In the genomic region with DNA sequence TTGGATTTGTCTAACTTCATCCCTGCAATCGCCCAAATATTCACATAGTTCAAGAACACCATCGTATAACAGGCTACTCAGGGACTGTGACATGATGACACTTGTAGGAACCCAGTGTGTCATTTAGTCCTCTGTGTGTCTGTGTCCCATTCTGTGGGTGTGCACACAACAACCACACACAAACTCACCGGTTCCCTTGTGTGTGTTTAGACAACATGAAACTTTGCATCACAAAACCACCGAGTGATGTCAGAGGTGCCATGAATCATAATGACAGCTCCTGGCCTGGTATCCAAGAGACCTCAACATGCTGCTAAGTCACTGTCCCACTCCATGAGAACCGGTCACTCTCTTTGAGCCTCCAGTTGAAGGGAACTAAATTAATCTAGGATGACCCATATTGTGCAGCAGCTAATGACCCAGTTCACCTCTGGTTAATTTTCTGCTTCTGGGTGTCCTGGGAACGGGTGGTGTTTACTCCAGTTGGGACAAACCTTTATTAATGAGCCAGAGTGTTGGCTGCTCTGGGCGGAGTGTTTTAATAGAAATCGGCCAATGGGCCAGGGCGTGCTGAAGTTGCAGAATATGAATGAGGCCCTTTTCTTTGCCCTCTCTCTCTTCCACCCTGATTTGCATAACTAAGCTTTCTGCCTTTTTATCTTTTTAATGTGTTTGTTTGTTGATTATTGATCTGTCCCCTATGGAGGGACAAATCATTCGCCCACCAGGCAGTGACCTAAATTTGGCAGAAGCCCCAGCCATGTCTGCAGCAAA, we compare ENCODE assay signal across 16 cellular contexts.
DNase-seq lines count a peak whose midpoint lies in the region; ATAC-seq, FAIRE-seq and TF ChIP-seq lines count a peak whose summit lies in the region.
"Had no signal": no experiment of that assay in that cellular context is flagged by ENCODE, and none has a peak within 500 bp of the region (broad histone marks: within the 10 kb centered on the region; RNA-seq: fewer than 3 reads in every experiment).

No MANE protein-coding gene starts in this region.

- H3K9me2 ChIP-seq in PC-9 (ENCODE audit: insufficient read depth) = no peaks in the 10 kb centered on the region
- H3K9me2 ChIP-seq: SK-N-SH had no signal

- H3K23ac ChIP-seq in H1 (ENCODE audit: insufficient read length) = no peak overlapping the region

- H3K4me1 Mint-ChIP-seq in stimulated activated effector memory CD8-positive, alpha-beta T cell treated with anti-CD3 and anti-CD28 coated beads, Interleukin-12 subunit alpha, Interleukin-12 subunit beta, amount 100 ng/mL, for 72 hours = no peaks in the 10 kb centered on the region
- H3K4me1 Mint-ChIP-seq: activated naive CD4-positive, alpha-beta T cell treated with anti-CD3 and anti-CD28 coated beads, Interleukin-2, amount 50 U/mL, for 24 hours had no signal

- no peak for ATAC-seq in left cardiac atrium
- ATAC-seq in stimulated activated effector memory CD8-positive, alpha-beta T cell treated with anti-CD3 and anti-CD28 coated beads, Interleukin-12 subunit alpha, Interleukin-12 subunit beta, amount 100 ng/mL, for 72 hours = peak; percentile 80

- no peak overlapping the region for H4K8ac ChIP-seq in H1 (ENCODE audit: extremely low read depth, insufficient read depth, low read length)

- H3K27ac ChIP-seq in H1 (ENCODE audit: low read depth, low read length) (no peak overlapping the region), PC-9 (no peak overlapping the region)
- H3K27ac ChIP-seq: HL-60 had no signal

- H4K5ac ChIP-seq in H1 (ENCODE audit: insufficient read length, low read depth, low read length) = no peak overlapping the region

- no peak overlapping the region for H2BK120ac ChIP-seq in H1 (replicated peaks; ENCODE audit: low read depth, low read length)

- peak; percentile 54 for FAIRE-seq in HTR-8/SVneo (lab: Jason Lieb, UNC)
- peak; percentile 32 for FAIRE-seq in H1 (lab: Jason Lieb, UNC)

- H3K4me1 ChIP-seq in H1 (replicated peaks in 1 of 4; ENCODE audit: control insufficient read depth in 3 of 4, insufficient read depth in 4 of 4, low read length in 3 of 4) (peaks cover 2 to 9% (median 6%) of the 10 kb centered on the region in 4 experiments; a peak in 5 of 7 replicates), PC-9 (replicated peaks; ENCODE audit: insufficient read depth) (no peaks in the 10 kb centered on the region)

- H3K9me3 ChIP-seq in H1 (ENCODE audit: insufficient read depth in 2 of 2, low read depth in 1 of 2, low read length in 1 of 2) (no peaks in the 10 kb centered on the region), PC-9 (ENCODE audit: insufficient read depth, low read depth) (no peaks in the 10 kb centered on the region)
- H3K9me3 ChIP-seq: SK-N-SH had no signal

- no peaks in the 10 kb centered on the region for H3K9me3 Mint-ChIP-seq in stimulated activated effector memory CD8-positive, alpha-beta T cell treated with anti-CD3 and anti-CD28 coated beads, Interleukin-12 subunit alpha, Interleukin-12 subunit beta, amount 100 ng/mL, for 72 hours
- H3K9me3 Mint-ChIP-seq: activated naive CD4-positive, alpha-beta T cell treated with anti-CD3 and anti-CD28 coated beads, Interleukin-2, amount 50 U/mL, for 24 hours had no signal

- H3K79me2 ChIP-seq in H1 (ENCODE audit: control insufficient read depth in 1 of 2, insufficient read depth in 2 of 2, low read length in 2 of 2) (no peaks in the 10 kb centered on the region), PC-9 (ENCODE audit: low read depth) (no peaks in the 10 kb centered on the region)

- H3K36me3 ChIP-seq in H1 (ENCODE audit: control insufficient read depth in 2 of 4, insufficient read depth in 4 of 4, low read length in 3 of 4) (no peaks in the 10 kb centered on the region), PC-9 (ENCODE audit: low read depth) (no peaks in the 10 kb centered on the region)

- H3K36me3 Mint-ChIP-seq in stimulated activated effector memory CD8-positive, alpha-beta T cell treated with anti-CD3 and anti-CD28 coated beads, Interleukin-12 subunit alpha, Interleukin-12 subunit beta, amount 100 ng/mL, for 72 hours = no peaks in the 10 kb centered on the region
- H3K36me3 Mint-ChIP-seq: activated naive CD4-positive, alpha-beta T cell treated with anti-CD3 and anti-CD28 coated beads, Interleukin-2, amount 50 U/mL, for 24 hours had no signal

- no peak overlapping the region for H3K4ac ChIP-seq in H1 (replicated peaks; ENCODE audit: insufficient read length, low read depth, low read length)

- no peaks in the 10 kb centered on the region for H3F3A ChIP-seq in PC-9 (ENCODE audit: insufficient read depth, low read depth)

- H2BK5ac ChIP-seq in H1 (ENCODE audit: low read depth, low read length) = no peak overlapping the region

- 74% methylated on average over 10 of the region's 10 CpGs; no CpG with 5 or more reads in 1 of the 2 experiments for WGBS in H1 (ENCODE audit: extremely low coverage in 1 of 2, insufficient coverage in 1 of 2, insufficient read length in 1 of 2, insufficient replicate concordance in 2 of 2, low coverage in 1 of 2, low lambda C conversion rate in 2 of 2, missing lambda C conversion rate in 1 of 2), 2 experiments

- H4K20me1 ChIP-seq in H1 (replicated peaks in 1 of 2; ENCODE audit: control insufficient read depth in 1 of 2, insufficient read depth in 2 of 2, low read length in 2 of 2) (no peaks in the 10 kb centered on the region), PC-9 (ENCODE audit: insufficient read depth) (no peaks in the 10 kb centered on the region)

- 0 out of 2 replicates have a peak overlapping the region, but pooled peaks have one; percentile 2 for H2BK20ac ChIP-seq in H1 (ENCODE audit: low read length)

- no peak overlapping the region for H3K56ac ChIP-seq in H1 (replicated peaks; ENCODE audit: insufficient read length, low read depth, low read length)

- peak overlapping the region; percentile 34 to 38; a peak in 2 of 4 replicates for H3K4me2 ChIP-seq in H1 (ENCODE audit: insufficient read depth in 1 of 2, low read depth in 2 of 2, low read length in 2 of 2)
- no peak overlapping the region for H3K4me2 ChIP-seq in PC-9
- H3K4me2 ChIP-seq: SK-N-SH had no signal

- TF ChIP-seq CTCF in H1 (IDR thresholded peaks at IDR 0.05; ENCODE audit: control extremely low read depth in 1 of 3, insufficient read depth in 1 of 3, low read depth in 1 of 3, low read length in 3 of 3) (no peak), PC-9 (conservative IDR thresholded peaks at IDR 0.05) (no peak)

- BruUV-seq in PC-9 (replicated peaks; lab: Mats Ljungman, UMichigan) = no TSS peak

- no peak overlapping the region; a peak in 1 of 8 replicates for H3K4me3 ChIP-seq in H1 (ENCODE audit: extremely low read depth in 1 of 4, insufficient read depth in 2 of 4, low read depth in 3 of 4, low read length in 4 of 4)
- no peak overlapping the region for H3K4me3 ChIP-seq in PC-9

- POLR2A ChIA-PET in H1 (lab: Charles Lee; ENCODE audit: partially characterized antibody) (no interaction called here), PC-9 (lab: Charles Lee; ENCODE audit: unreplicated experiment) (no interaction called here)

- TF ChIP-seq EP300 in H1 (IDR thresholded peaks at IDR 0.05; ENCODE audit: borderline replicate concordance in 1 of 2, low read depth in 2 of 2, low read length in 2 of 2) = no peak

- CTCF ChIA-PET in H1 (lab: Charles Lee; ENCODE audit: partially characterized antibody) (interaction anchor here (0.9 to 1.6 kb wide), 2 partner anchors 30 to 77 kb away, joined by 3 read pairs; no protein-coding TSS in a partner anchor), PC-9 (lab: Charles Lee) (no interaction called here)

- H3K14ac ChIP-seq in H1 (ENCODE audit: insufficient read length) = no peak overlapping the region

- TF ChIP-seq RAD21 in H1 (IDR thresholded peaks at IDR 0.05 in 1 of 2, conservative IDR thresholded peaks at IDR 0.05 in 1 of 2; ENCODE audit: low read depth in 2 of 2, low read length in 2 of 2) = no peak

- H2AK5ac ChIP-seq in H1 (ENCODE audit: low read depth, low read length) = 0 out of 2 replicates have a peak overlapping the region, but pooled peaks have one; percentile 17

- H2BK12ac ChIP-seq in H1 (ENCODE audit: low read depth, low read length) = no peak overlapping the region

- no peak overlapping the region for H2BK15ac ChIP-seq in H1 (ENCODE audit: low read length)

- no peak overlapping the region for H3K4me3 Mint-ChIP-seq in stimulated activated effector memory CD8-positive, alpha-beta T cell treated with anti-CD3 and anti-CD28 coated beads, Interleukin-12 subunit alpha, Interleukin-12 subunit beta, amount 100 ng/mL, for 72 hours
- H3K4me3 Mint-ChIP-seq: activated naive CD4-positive, alpha-beta T cell treated with anti-CD3 and anti-CD28 coated beads, Interleukin-2, amount 50 U/mL, for 24 hours had no signal

- peak; percentile 44 for DNase-seq in cardiac septum (ENCODE audit: low spot score)
- DNase-seq in left cardiac atrium = no peak
- no peak for DNase-seq in HTR-8/SVneo (ENCODE audit: insufficient read length, low spot score)
- no peak for DNase-seq in H1 (ENCODE audit: low read depth in 1 of 2, low spot score in 2 of 2)
- DNase-seq in stimulated activated effector memory CD8-positive, alpha-beta T cell treated with anti-CD3 and anti-CD28 coated beads, Interleukin-12 subunit alpha, Interleukin-12 subunit beta, amount 100 ng/mL, for 72 hours (ENCODE audit: low spot score in 2 of 2) = no peak
- no peak for DNase-seq in SHP77 (lab: John Stamatoyannopoulos, UW)
- DNase-seq in PC-9 = no peak
- DNase-seq in H4 (ENCODE audit: low spot score) = no peak
- DNase-seq: AML-193; central memory CD4-positive, alpha-beta T cell; NCI-H1417 treated with DMSO at 0.1 percent for 48 hours; NCI-H2227 treated with DMSO at 0.1 percent for 48 hours had no signal

- H2AFZ ChIP-seq in H1 (ENCODE audit: low read length) = no peak overlapping the region; the same call in 1 of the 2 replicates
- H2AFZ ChIP-seq in PC-9 = no peak overlapping the region

- TF ChIP-seq POLR2A in H1 (IDR thresholded peaks at IDR 0.05; ENCODE audit: control extremely low read depth in 1 of 2, low read depth in 2 of 2, low read length in 2 of 2) = no peak

- H3K23me2 ChIP-seq in H1 (ENCODE audit: low read depth, low read length) = no peaks in the 10 kb centered on the region

- intact Hi-C loops in cardiac septum (cut with DNase I) (no loop called here), left cardiac atrium (cut with DNase I) (no loop called here), PC-9 (cut with micrococcal nuclease; ENCODE audit: unreplicated experiment) (no loop called here)

- H3K27me3 ChIP-seq in H1 (replicated peaks in 1 of 4; ENCODE audit: control insufficient read depth in 3 of 4, extremely low read depth in 1 of 4, insufficient read depth in 3 of 4, low read length in 3 of 4) = no peaks in the 10 kb centered on the region; a peak in 1 of 7 replicates
- H3K27me3 ChIP-seq in PC-9 (ENCODE audit: insufficient read depth, low read depth) = no peaks in the 10 kb centered on the region

- H3K9ac ChIP-seq in H1 (replicated peaks in 1 of 4; ENCODE audit: extremely low read depth in 1 of 4, low read depth in 3 of 4, low read length in 3 of 4) = no peak overlapping the region; a peak in 1 of 7 replicates
- H3K9ac ChIP-seq: SK-N-SH had no signal

- H3K79me1 ChIP-seq in H1 (ENCODE audit: low read depth, low read length) = no peaks in the 10 kb centered on the region

- H4K91ac ChIP-seq in H1 (replicated peaks; ENCODE audit: insufficient read length, low read length) = no peak overlapping the region

- H3K18ac ChIP-seq in H1 (ENCODE audit: extremely low read depth, low read length) = no peak overlapping the region

- H3K27ac Mint-ChIP-seq in stimulated activated effector memory CD8-positive, alpha-beta T cell treated with anti-CD3 and anti-CD28 coated beads, Interleukin-12 subunit alpha, Interleukin-12 subunit beta, amount 100 ng/mL, for 72 hours = no peak overlapping the region
- H3K27ac Mint-ChIP-seq: activated naive CD4-positive, alpha-beta T cell treated with anti-CD3 and anti-CD28 coated beads, Interleukin-2, amount 50 U/mL, for 24 hours; progenitor cell of endocrine pancreas had no signal
